1 cellular context compared by ENCODE assay signal in the genomic region with DNA sequence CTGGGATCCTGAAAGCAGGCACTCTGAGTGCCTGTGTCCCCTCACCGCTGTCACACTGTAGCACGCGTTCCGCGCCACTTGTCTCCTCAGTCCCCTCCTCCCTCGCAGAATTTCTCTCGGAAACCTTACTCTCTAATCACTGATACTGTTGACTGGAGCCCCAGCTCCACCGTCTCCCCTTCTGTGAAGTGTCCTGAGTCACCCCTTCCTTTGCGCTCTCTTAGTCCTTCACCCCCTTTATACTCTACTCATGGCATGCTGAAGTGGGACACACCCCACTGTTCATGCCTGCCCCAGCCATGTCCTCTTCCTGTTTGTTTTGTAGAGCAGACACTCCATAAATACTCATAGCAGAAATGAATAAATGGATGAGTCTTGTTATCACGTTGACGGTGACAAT.
TF ChIP-seq lines count a peak whose summit lies in the region.

No MANE protein-coding gene starts in this region.

TF ChIP-seq in endothelial cell of umbilical vein, 7 proteins besides CTCF, POLR2A, EP300 and RAD21:
- TF ChIP-seq EZH2 (IDR thresholded peaks at IDR 0.05; ENCODE audit: borderline replicate concordance, low read depth, low read length, severe bottlenecking) (no peak), POLR2AphosphoS5 (IDR thresholded peaks at IDR 0.05; ENCODE audit: insufficient read depth, low read depth, low read length) (no peak), GATA2 (IDR thresholded peaks at IDR 0.05; ENCODE audit: insufficient read depth, insufficient read length, low read depth, low read length) (no peak), MYC (IDR thresholded peaks at IDR 0.05; ENCODE audit: low read depth, low read length) (no peak), FOS (IDR thresholded peaks at IDR 0.05; ENCODE audit: borderline replicate concordance, insufficient read depth, low read length) (no peak)
- TF ChIP-seq, protein P1, sequence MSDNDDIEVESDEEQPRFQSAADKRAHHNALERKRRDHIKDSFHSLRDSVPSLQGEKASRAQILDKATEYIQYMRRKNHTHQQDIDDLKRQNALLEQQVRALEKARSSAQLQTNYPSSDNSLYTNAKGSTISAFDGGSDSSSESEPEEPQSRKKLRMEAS (IDR thresholded peaks at IDR 0.05; ENCODE audit: insufficient read depth, insufficient read length) = no peak
TF ChIP-seq in endothelial cell of umbilical vein: peak in this region for 0.
